Comparison of ENCODE assay signal across 1 cellular context in genomic region chr10:72098301-72099053, GRCh38.
TF ChIP-seq lines count a peak whose summit lies in the region.

No MANE protein-coding gene starts in this region.

TF ChIP-seq in HepG2, 621 proteins besides CTCF, POLR2A, EP300 and RAD21 (continued from another document and continues in another):
- TF ChIP-seq ZNF414 (CRISPR knock-in tag; IDR thresholded peaks at IDR 0.05) (peak; percentile 64; the same call in 1 of the 2 replicates), RCOR2 (CRISPR knock-in tag; IDR thresholded peaks at IDR 0.05) (peak; percentile 84), IRF2 (CRISPR knock-in tag; IDR thresholded peaks at IDR 0.05) (peak; percentile 81), FIP1L1 (IDR thresholded peaks at IDR 0.05; ENCODE audit: borderline replicate concordance, insufficient read depth, low read depth, low read length) (no peak), MAZ (IDR thresholded peaks at IDR 0.05; ENCODE audit: borderline replicate concordance, low read depth, low read length) (no peak), MAZ (CRISPR knock-in tag; IDR thresholded peaks at IDR 0.05; ENCODE audit: low read depth) (peak; percentile 44; the same call in 1 of the 2 replicates), RELA (CRISPR knock-in tag; IDR thresholded peaks at IDR 0.05) (no peak), DPF2 (CRISPR knock-in tag; IDR thresholded peaks at IDR 0.05; ENCODE audit: borderline replicate concordance, low read depth) (peak; percentile 70; the same call in 1 of the 2 replicates), ATF3 (CRISPR knock-in tag; IDR thresholded peaks at IDR 0.05) (peak; percentile 17; the same call in 1 of the 2 replicates), SATB2 (CRISPR knock-in tag; IDR thresholded peaks at IDR 0.05) (peak; percentile 87; the same call in 1 of the 2 replicates), SPEN (CRISPR knock-in tag; IDR thresholded peaks at IDR 0.05; ENCODE audit: low read depth) (0 out of 2 replicates have a peak, but pooled peaks have one; percentile 38), SALL1 (CRISPR knock-in tag; IDR thresholded peaks at IDR 0.05) (peak; percentile 92), MED8 (CRISPR knock-in tag; IDR thresholded peaks at IDR 0.05; ENCODE audit: insufficient replicate concordance) (peak; percentile 39), ARNT (IDR thresholded peaks at IDR 0.05) (no peak), ZSCAN31 (CRISPR knock-in tag; IDR thresholded peaks at IDR 0.05; ENCODE audit: low read depth) (peak; percentile 76; the same call in 1 of the 2 replicates), ZNF605 (CRISPR knock-in tag; IDR thresholded peaks at IDR 0.05) (peak; percentile 53), KIAA2018 (CRISPR knock-in tag; IDR thresholded peaks at IDR 0.05; ENCODE audit: borderline replicate concordance) (no peak), MEF2D (CRISPR knock-in tag; IDR thresholded peaks at IDR 0.05) (peak; percentile 99), ZNF205 (CRISPR knock-in tag; IDR thresholded peaks at IDR 0.05) (peak; percentile 65; the same call in 1 of the 2 replicates), MAF1 (CRISPR knock-in tag; IDR thresholded peaks at IDR 0.05; ENCODE audit: borderline replicate concordance) (no peak), ZNF572 (CRISPR knock-in tag; IDR thresholded peaks at IDR 0.05) (no peak), TOPORS (CRISPR knock-in tag; IDR thresholded peaks at IDR 0.05) (no peak), ATF6 (CRISPR knock-in tag; conservative IDR thresholded peaks at IDR 0.05) (0 out of 2 replicates have a peak, but pooled peaks have one; percentile 26), POGK (CRISPR knock-in tag; conservative IDR thresholded peaks at IDR 0.05) (no peak), GATAD1 (CRISPR knock-in tag; IDR thresholded peaks at IDR 0.05) (peak; percentile 50; the same call in 1 of the 2 replicates), RFX5 (IDR thresholded peaks at IDR 0.05; ENCODE audit: low read depth, low read length) (no peak), CREBL2 (CRISPR knock-in tag; IDR thresholded peaks at IDR 0.05; ENCODE audit: borderline replicate concordance) (no peak), ZNF354B (CRISPR knock-in tag; IDR thresholded peaks at IDR 0.05) (no peak), ZNF260 (CRISPR knock-in tag; IDR thresholded peaks at IDR 0.05; ENCODE audit: borderline replicate concordance, low read depth) (no peak), RBAK (CRISPR knock-in tag; IDR thresholded peaks at IDR 0.05) (peak; percentile 25; the same call in 1 of the 2 replicates), YEATS4 (CRISPR knock-in tag; IDR thresholded peaks at IDR 0.05; ENCODE audit: borderline replicate concordance) (no peak), SOX13 (IDR thresholded peaks at IDR 0.05) (peak; percentile 97), SOX13 (CRISPR knock-in tag; conservative IDR thresholded peaks at IDR 0.05 in 1 of 2, IDR thresholded peaks at IDR 0.05 in 1 of 2) (peak in 1 of 2 experiments; percentile 99; a peak in 2 of 4 replicates), ZBTB49 (CRISPR knock-in tag; IDR thresholded peaks at IDR 0.05; ENCODE audit: borderline replicate concordance) (no peak), ARID5B (CRISPR knock-in tag; IDR thresholded peaks at IDR 0.05) (peak; percentile 96), PCBP1 (IDR thresholded peaks at IDR 0.05; ENCODE audit: borderline replicate concordance, low read depth, low read length) (no peak), ZBTB39 (CRISPR knock-in tag; IDR thresholded peaks at IDR 0.05) (no peak)
